ENCODE assay signal across 8 cellular contexts in genomic region chr10:96043895-96044580, GRCh38. TPM values are rescaled to one million over a fixed set of nuclear protein-coding genes. Genes with fewer than 3 reads are reported as not detected.
A peak's percentile ranks its signal among the peaks of the same experiment; 100 is the strongest.
DNase-seq lines count a peak whose midpoint lies in the region; ATAC-seq and TF ChIP-seq lines count a peak whose summit lies in the region.

No MANE protein-coding gene starts in this region.

- H3K36me3 ChIP-seq in BE2C: peaks cover 6% of the 10 kb centered on the region

- H3K27ac Mint-ChIP-seq in naive B cell: peak overlapping the region; percentile 83 to 96 (median 92)

- H3K36me3 Mint-ChIP-seq in naive B cell: no peaks in the 10 kb centered on the region

- ATAC-seq in GM19035 (IDR thresholded peaks at IDR 0.05; ENCODE audit: unreplicated experiment) (peak; percentile 42), HG03196 (IDR thresholded peaks at IDR 0.05; ENCODE audit: unreplicated experiment) (peak; percentile 28), naive B cell (ENCODE audit: low read depth in 2 of 2) (peak; percentile 54 to 55)

- H3K9me3 ChIP-seq in BE2C: no peaks in the 10 kb centered on the region

- DNase-seq in BE2C (peak; percentile 55), OCI-M1 (lab: John Stamatoyannopoulos, UW) (peak; percentile 84), activated T-helper 1 cell treated with Interleukin-2 at 50 U/mL for 16 hours (ENCODE audit: low read depth) (peak; percentile 22), fibroblast of gingiva (ENCODE audit: low read depth) (peak; percentile 34), naive B cell (peak; percentile 54)
- peak; percentile 50 for DNase-seq in stimulated activated naive CD4-positive, alpha-beta T cell treated with Interleukin-2 at 50 U/mL for 16 hours (lab: John Stamatoyannopoulos, UW)

- peak overlapping the region; percentile 91 to 97 (median 94) for H3K4me3 Mint-ChIP-seq in naive B cell

- H3K9me3 Mint-ChIP-seq in naive B cell: no peaks in the 10 kb centered on the region

- TF ChIP-seq CTCF in BE2C (IDR thresholded peaks at IDR 0.05; ENCODE audit: low read depth, low read length): no peak

- H3K27me3 Mint-ChIP-seq in naive B cell: no peaks in the 10 kb centered on the region

- H3K27me3 ChIP-seq in BE2C: no peaks in the 10 kb centered on the region

- peaks cover 35 to 53% (median 47%) of the 10 kb centered on the region in 3 donors for H3K4me1 Mint-ChIP-seq in naive B cell

- peaks cover 2% of the 10 kb centered on the region; the same call in 1 of the 2 replicates for H3K4me1 ChIP-seq in BE2C

- H3K4me3 ChIP-seq in BE2C (ENCODE audit: low read depth, low read length): peak overlapping the region; percentile 90

RNA-seq across cellular contexts. Expression of gene CCNJ, which starts 0.7 kb away (rescaled TPM):
- 7.3 TPM for polyA plus RNA-seq in BE2C (2012; ENCODE audit: insufficient read depth, insufficient read length, low read depth)
- 1 to 10 TPM in 3 of 6 donors, under 1 TPM in 2, not detected in 1; 0.88 to 1.5 (median 1.2) TPM for polyA plus RNA-seq in naive B cell (ENCODE audit: low read depth in 6 of 6)

Comparison
In these comparisons a context has a peak if more than half of its experiments do, and no peak if none do; other contexts are left out.
1. Peak in every context shown above with its lines: DNase-seq, ATAC-seq and H3K4me3 ChIP-seq.
2. DNase-seq: peak in every context shown above with its lines; median percentile 84 in OCI-M1; 55 in BE2C; 54 in naive B cell; 50 in stimulated activated naive CD4-positive, alpha-beta T cell treated with Interleukin-2 at 50 U/mL for 16 hours; 34 in fibroblast of gingiva; 22 in activated T-helper 1 cell treated with Interleukin-2 at 50 U/mL for 16 hours.